ENCODE assay signal across 10 cellular contexts in the genomic region with DNA sequence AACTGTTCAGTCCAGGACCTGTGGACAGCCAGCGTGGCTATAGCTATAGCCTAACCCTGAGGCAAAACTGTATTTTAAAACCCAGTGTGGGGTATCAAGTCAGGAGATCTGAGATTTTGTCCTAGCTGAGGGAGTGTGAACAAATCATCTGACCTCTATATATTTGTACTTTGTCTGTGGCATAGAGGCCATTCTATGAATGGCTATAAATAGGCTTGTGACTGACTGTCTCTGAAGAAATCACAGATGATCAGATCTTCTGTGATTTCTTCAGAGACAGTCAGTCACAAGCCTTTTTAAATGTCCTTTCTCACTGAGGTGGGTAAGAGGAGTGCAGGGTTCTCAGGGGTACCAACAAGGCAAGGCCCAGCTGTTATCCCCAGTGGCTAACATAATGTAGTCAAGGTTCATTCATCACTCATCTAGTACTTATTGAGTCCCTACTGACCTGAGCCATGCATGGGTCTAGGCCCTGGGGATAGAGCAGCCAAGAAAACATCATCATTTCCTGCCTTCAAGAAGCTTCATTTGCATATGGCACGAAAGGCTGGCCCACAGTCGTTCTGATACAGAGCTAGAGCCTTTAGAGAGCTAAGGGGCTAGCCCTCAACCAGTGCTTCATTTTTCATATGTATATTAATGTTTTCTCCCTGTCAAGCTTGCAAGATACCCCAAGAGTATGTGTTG. TPM values are rescaled to one million over a fixed set of nuclear protein-coding genes. Genes with fewer than 3 reads are reported as not detected.
DNase-seq lines count a peak whose midpoint lies in the region; ATAC-seq, FAIRE-seq and TF ChIP-seq lines count a peak whose summit lies in the region.
"Had no signal": no experiment of that assay in that cellular context is flagged by ENCODE, and none has a peak within 500 bp of the region (broad histone marks: within the 10 kb centered on the region; RNA-seq: fewer than 3 reads in every experiment).

No MANE protein-coding gene starts in this region.

- peak; percentile 59 for DNase-seq in GM12865 (ENCODE audit: low read depth)
- DNase-seq in PC-3 = no peak
- DNase-seq in NOMO-1 treated with dmso at 0.1 percent for 144 hours (lab: John Stamatoyannopoulos, UW; ENCODE audit: unreplicated experiment) = no peak
- no peak for DNase-seq in ascending aorta (ENCODE audit: low spot score in 2 of 2)
- DNase-seq in HTR-8/SVneo (ENCODE audit: insufficient read length, low spot score) = no peak
- DNase-seq in LoVo (ENCODE audit: low spot score) = no peak
- DNase-seq: activated CD4-positive, alpha-beta memory T cell treated with anti-CD3 and anti-CD28 coated beads, Interleukin-2, amount 10 ng/mL, durations not matched to agents 7 days and 5 days had no signal

- H3K4me2 ChIP-seq in PC-3 (ENCODE audit: low read length) = no peak overlapping the region; the same call in 1 of the 2 replicates

- no peak overlapping the region for H3K9ac ChIP-seq in PC-3 (ENCODE audit: low read length)

- peaks cover 27% of the 10 kb centered on the region for H3K4me1 ChIP-seq in PC-3 (ENCODE audit: insufficient read depth, low read length)
- H3K4me1 ChIP-seq in ascending aorta = no peaks in the 10 kb centered on the region

- H3K4me3 ChIP-seq in GM12865 (ENCODE audit: low read depth, low read length) = no peak overlapping the region
- no peak overlapping the region for H3K4me3 ChIP-seq in PC-3 (ENCODE audit: low read length)
- H3K4me3 ChIP-seq in ascending aorta = no peak overlapping the region

- H3K27ac ChIP-seq in PC-3 (ENCODE audit: low read length) = peak overlapping the region; percentile 44
- H3K27ac ChIP-seq in ascending aorta = no peak overlapping the region
- H3K27ac ChIP-seq: neutrophil had no signal

- CTCF ChIA-PET in PC-3 (lab: Charles Lee) = no interaction called here

- TF ChIP-seq CTCF in GM12865 (IDR thresholded peaks at IDR 0.05; ENCODE audit: insufficient read depth, low read depth, low read length, missing control alignments) = no peak
- no peak for TF ChIP-seq CTCF in PC-3 (conservative IDR thresholded peaks at IDR 0.05; ENCODE audit: low read depth, low read length)
- TF ChIP-seq CTCF in ascending aorta (IDR thresholded peaks at IDR 0.05) = no peak

- no peaks in the 10 kb centered on the region for H3K9me3 ChIP-seq in PC-3 (ENCODE audit: low read length)
- no peaks in the 10 kb centered on the region for H3K9me3 ChIP-seq in ascending aorta
- H3K9me3 ChIP-seq: neutrophil had no signal

- no peaks in the 10 kb centered on the region for H4K20me1 ChIP-seq in PC-3 (ENCODE audit: low read length)

- no peaks in the 10 kb centered on the region for H3K79me2 ChIP-seq in PC-3 (ENCODE audit: low read length)

- POLR2A ChIA-PET in PC-3 (lab: Charles Lee; ENCODE audit: unreplicated experiment) = no interaction called here

- ATAC-seq in GM19397 (IDR thresholded peaks at IDR 0.05; ENCODE audit: unreplicated experiment) = peak; percentile 92
- ATAC-seq in HG02981 (IDR thresholded peaks at IDR 0.05; ENCODE audit: unreplicated experiment) = peak; percentile 91
- peak; percentile 10; the same call in 1 of the 2 replicates for ATAC-seq in PC-3

- intact Hi-C loops in PC-3 (cut with micrococcal nuclease) (no loop called here), ascending aorta (cut with DNase I) (no loop called here)

- H3K27me3 ChIP-seq in PC-3 (ENCODE audit: low read length) = no peaks in the 10 kb centered on the region
- H3K27me3 ChIP-seq in ascending aorta = no peaks in the 10 kb centered on the region
- H3K27me3 ChIP-seq: neutrophil had no signal

- H3K9me2 ChIP-seq in PC-3 (replicated peaks; ENCODE audit: low read length) = no peaks in the 10 kb centered on the region

- no peaks in the 10 kb centered on the region for H3F3A ChIP-seq in PC-3 (ENCODE audit: low read length, unreplicated experiment)

- H2AFZ ChIP-seq in PC-3 (ENCODE audit: low read length) = no peak overlapping the region

- BruUV-seq in PC-3 (replicated peaks; lab: Mats Ljungman, UMichigan) = no TSS peak

- no peak for FAIRE-seq in HTR-8/SVneo (lab: Jason Lieb, UNC)

- H3K36me3 ChIP-seq in PC-3 (ENCODE audit: low read depth, low read length) = no peaks in the 10 kb centered on the region
- no peaks in the 10 kb centered on the region for H3K36me3 ChIP-seq in ascending aorta
- H3K36me3 ChIP-seq: neutrophil had no signal

RNA-seq across cellular contexts. Expression of gene TIPARP, which starts 53.3 kb away (rescaled TPM):
- 84.7 and 85.5 TPM in 2 replicates for total RNA-seq in PC-3 (2014; rRNA removed)
- 7.2 TPM for total RNA-seq in ascending aorta

Comparison
In these comparisons a context has a peak if more than half of its experiments do, and no peak if none do; other contexts are left out.
1. ATAC-seq: peak in every context shown above with its lines; median percentile 92 in GM19397; 91 in HG02981; 10 in PC-3.
2. RNA of gene TIPARP, which starts 53.3 kb away (total RNA-seq): 84.7 to 85.5 TPM in PC-3; 7.2 TPM in ascending aorta (single experiment); every median in the first group is over 10 times any median in the second.